ENCODE assay signal across 8 cellular contexts in the genomic region with DNA sequence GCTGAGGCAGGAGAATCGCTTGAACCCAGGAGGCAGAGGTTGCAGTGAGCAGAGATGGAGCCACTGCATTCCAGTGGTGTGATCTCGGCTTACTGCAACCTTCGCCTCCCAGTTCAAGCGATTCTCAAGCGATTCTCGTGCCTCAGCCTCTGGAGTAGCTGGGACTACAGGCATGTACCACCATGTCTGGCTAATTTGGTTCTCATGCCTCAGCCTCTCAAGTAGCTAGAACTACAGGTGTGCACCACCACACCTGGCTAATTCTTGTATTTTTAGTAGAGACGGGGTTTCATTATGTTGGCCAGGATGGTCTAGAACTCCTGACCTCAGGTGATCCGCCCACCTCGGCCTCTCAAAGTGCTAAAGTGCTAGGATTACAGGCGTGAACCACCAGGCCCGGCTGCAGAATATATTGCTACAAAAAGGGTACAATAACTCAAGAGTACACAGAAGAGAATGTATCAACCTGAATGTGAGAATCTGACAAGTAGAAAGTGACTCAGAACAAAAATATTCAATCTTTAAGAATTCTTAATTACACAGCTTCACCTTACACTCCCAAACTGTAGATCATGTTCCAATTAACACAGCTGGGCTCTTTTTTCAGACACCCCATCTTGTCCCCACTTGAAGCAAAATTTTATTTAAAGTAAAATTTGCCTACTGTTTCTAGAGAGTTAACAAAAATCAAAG. TPM values are rescaled to one million over a fixed set of nuclear protein-coding genes. Genes with fewer than 3 reads are reported as not detected.
DNase-seq lines count a peak whose midpoint lies in the region; ATAC-seq, FAIRE-seq and TF ChIP-seq lines count a peak whose summit lies in the region.
"Not testable (repeated sequence)": the region's sequence is repeated elsewhere in the genome, so short reads cannot be mapped to it uniquely, and the experiment has no call there.

No MANE protein-coding gene starts in this region.

- not testable (repeated sequence) for H3K14ac ChIP-seq in H1 (ENCODE audit: insufficient read length)

- peak overlapping the region; percentile 89 for H3K27ac Mint-ChIP-seq in activated naive CD8-positive, alpha-beta T cell

- POLR2A ChIA-PET in HCT116 (lab: Charles Lee) = not testable (repeated sequence)
- POLR2A ChIA-PET in H1 (lab: Charles Lee; ENCODE audit: partially characterized antibody) = interaction anchor here (0.7 to 7.3 kb wide), 8 partner anchors 10 to 357 kb away, joined by 3 to 104 read pairs (median 3); partner anchors contain the start of gene HSPA4

- not testable (repeated sequence) for TF ChIP-seq EP300 in H1 (IDR thresholded peaks at IDR 0.05; ENCODE audit: borderline replicate concordance in 1 of 2, low read depth in 2 of 2, low read length in 2 of 2); neural cell (conservative IDR thresholded peaks at IDR 0.05; ENCODE audit: poor library complexity, severe bottlenecking); stomach (IDR thresholded peaks at IDR 0.05)

- not testable (repeated sequence) for H2BK20ac ChIP-seq in H1 (ENCODE audit: low read length)

- not testable (repeated sequence) for H2AFZ ChIP-seq in HCT116 (ENCODE audit: low read depth, low read length, poor library complexity, severe bottlenecking); H1 (ENCODE audit: low read length); neural cell (ENCODE audit: low read depth, low read length)

- not testable (repeated sequence) for BruUV-seq in HCT116 (replicated peaks; lab: Mats Ljungman, UMichigan)

- H3K23ac ChIP-seq in H1 (ENCODE audit: insufficient read length) = not testable (repeated sequence)

- 87% methylated on average over 11 of the region's 11 CpGs; no CpG with 5 or more reads in 1 of the 2 experiments for WGBS in H1 (ENCODE audit: extremely low coverage in 1 of 2, insufficient coverage in 1 of 2, insufficient read length in 1 of 2, insufficient replicate concordance in 2 of 2, low coverage in 1 of 2, low lambda C conversion rate in 2 of 2, missing lambda C conversion rate in 1 of 2), 2 experiments
- WGBS in stomach, 5 donors = 85 to 90% (median 88%) methylated on average over 11 of the region's 11 CpGs

- DNase-seq in AG09309 (ENCODE audit: low read depth); HCT116 (ENCODE audit: low read depth, low spot score); SJCRH30; H1 (ENCODE audit: low read depth in 1 of 2, low spot score in 2 of 2); stomach: not testable (repeated sequence)

- not testable (repeated sequence) for H4K91ac ChIP-seq in H1 (replicated peaks; ENCODE audit: insufficient read length, low read length)

- H3F3A ChIP-seq in neural cell (ENCODE audit: insufficient read depth, low read length, poor library complexity, severe bottlenecking) = not testable (repeated sequence)

- not testable (repeated sequence) for H2BK120ac ChIP-seq in H1 (replicated peaks; ENCODE audit: low read depth, low read length)

- not testable (repeated sequence) for TF ChIP-seq CTCF in AG09309 (IDR thresholded peaks at IDR 0.05; ENCODE audit: control insufficient read depth, insufficient read depth, low read depth, low read length, missing control alignments); HCT116 (IDR thresholded peaks at IDR 0.05 in 2 of 3, conservative IDR thresholded peaks at IDR 0.05 in 1 of 3; ENCODE audit: borderline replicate concordance in 1 of 3, insufficient read depth in 1 of 3, low read depth in 2 of 3, low read length in 2 of 3); H1 (IDR thresholded peaks at IDR 0.05; ENCODE audit: control extremely low read depth in 1 of 3, insufficient read depth in 1 of 3, low read depth in 1 of 3, low read length in 3 of 3); neural cell (IDR thresholded peaks at IDR 0.05; ENCODE audit: poor library complexity, severe bottlenecking); stomach (IDR thresholded peaks at IDR 0.05)

- ATAC-seq in HCT116 = not testable (repeated sequence)

- not testable (repeated sequence) for H3K27me3 Mint-ChIP-seq in activated naive CD8-positive, alpha-beta T cell

- intact Hi-C loops in HCT116 (cut with micrococcal nuclease) = loop anchor here (5.0 kb wide), 1 partner anchor 91 kb away; the partner anchor contains the start of gene HSPA4
- intact Hi-C loops in stomach (cut with DNase I; ENCODE audit: low total_unique reads) = not testable (repeated sequence)

- H3K36me3 ChIP-seq in HCT116 (ENCODE audit: control insufficient read depth in 1 of 2, insufficient read depth in 2 of 2, low read length in 2 of 2); SJCRH30; H1 (ENCODE audit: control insufficient read depth in 2 of 4, insufficient read depth in 4 of 4, low read length in 3 of 4); iPS-20b (ENCODE audit: insufficient read depth, low read depth, low read length); neural cell (ENCODE audit: insufficient read depth, low read length); stomach: not testable (repeated sequence)

- H3K9me2 ChIP-seq in HCT116 (ENCODE audit: insufficient read depth); neural cell (ENCODE audit: insufficient read depth, low read length): not testable (repeated sequence)

- not testable (repeated sequence) for H3K18ac ChIP-seq in H1 (ENCODE audit: extremely low read depth, low read length)

- H3K27me3 ChIP-seq in HCT116 (ENCODE audit: insufficient read depth, low read length); SJCRH30; H1 (replicated peaks in 1 of 4; ENCODE audit: control insufficient read depth in 3 of 4, extremely low read depth in 1 of 4, insufficient read depth in 3 of 4, low read length in 3 of 4); iPS-20b (ENCODE audit: insufficient read depth, low read length); neural cell (ENCODE audit: insufficient read depth, low read depth, low read length); stomach: not testable (repeated sequence)

- H3K9ac ChIP-seq in HCT116 (ENCODE audit: low read length) (peak overlapping the region; percentile 75), iPS-20b (ENCODE audit: low read depth, low read length) (peak overlapping the region; percentile 95; the same call in 1 of the 2 replicates), neural cell (ENCODE audit: low read length) (peak overlapping the region; percentile 98)
- not testable (repeated sequence) for H3K9ac ChIP-seq in H1 (replicated peaks in 1 of 4; ENCODE audit: extremely low read depth in 1 of 4, low read depth in 3 of 4, low read length in 3 of 4)

- CTCF ChIA-PET in HCT116 (lab: Charles Lee) = not testable (repeated sequence)
- CTCF ChIA-PET in H1 (lab: Charles Lee; ENCODE audit: partially characterized antibody) = interaction anchor here (0.7 to 1.7 kb wide), 2 partner anchors 51 to 54 kb away, joined by 3 read pairs; no protein-coding TSS in a partner anchor

- not testable (repeated sequence) for FAIRE-seq in H1 (lab: Jason Lieb, UNC)

- H2BK15ac ChIP-seq in H1 (ENCODE audit: low read length) = not testable (repeated sequence)

- not testable (repeated sequence) for H4K20me1 ChIP-seq in HCT116 (ENCODE audit: insufficient read depth); H1 (replicated peaks in 1 of 2; ENCODE audit: control insufficient read depth in 1 of 2, insufficient read depth in 2 of 2, low read length in 2 of 2); neural cell (ENCODE audit: insufficient read depth)

- TF ChIP-seq RAD21 in HCT116 (IDR thresholded peaks at IDR 0.05; ENCODE audit: low read depth); H1 (IDR thresholded peaks at IDR 0.05 in 1 of 2, conservative IDR thresholded peaks at IDR 0.05 in 1 of 2; ENCODE audit: low read depth in 2 of 2, low read length in 2 of 2); neural cell (conservative IDR thresholded peaks at IDR 0.05): not testable (repeated sequence)

- RAD21 ChIA-PET in HCT116 (lab: Charles Lee; ENCODE audit: low non-redundant PET in 1 of 2, low total read pairs in 2 of 2, uncharacterized antibody in 2 of 2, unreplicated experiment in 2 of 2) = not testable (repeated sequence)

- peaks cover 10 to 21% of the 10 kb centered on the region in 2 experiments for H3K4me1 ChIP-seq in HCT116 (ENCODE audit: control insufficient read depth in 1 of 2, insufficient read depth in 2 of 2, low read length in 2 of 2)
- not testable (repeated sequence) for H3K4me1 ChIP-seq in SJCRH30; H1 (replicated peaks in 1 of 4; ENCODE audit: control insufficient read depth in 3 of 4, insufficient read depth in 4 of 4, low read length in 3 of 4); iPS-20b (ENCODE audit: insufficient read depth, low read length)
- H3K4me1 ChIP-seq in stomach = peaks cover 24 to 60% (median 50%) of the 10 kb centered on the region in 4 donors

- H3K9me3 Mint-ChIP-seq in activated naive CD8-positive, alpha-beta T cell (ENCODE audit: low read depth) = not testable (repeated sequence)

- H3K27ac ChIP-seq in HCT116 (ENCODE audit: low read depth, low read length) = peak overlapping the region; percentile 85; the same call in 1 of the 2 replicates
- H3K27ac ChIP-seq in SJCRH30; H1 (ENCODE audit: low read depth, low read length); iPS-20b (ENCODE audit: low read length): not testable (repeated sequence)
- peak overlapping the region; percentile 95 for H3K27ac ChIP-seq in neural cell (ENCODE audit: low read length)
- peak overlapping the region in 4 of 5 donors; percentile 98 to 100 (median 100) for H3K27ac ChIP-seq in stomach

- H3K79me2 ChIP-seq in HCT116 (ENCODE audit: insufficient read depth, low read length) (peaks cover 70% of the 10 kb centered on the region), H1 (ENCODE audit: control insufficient read depth in 1 of 2, insufficient read depth in 2 of 2, low read length in 2 of 2) (peaks cover 36 to 66% of the 10 kb centered on the region in 2 experiments), neural cell (replicated peaks; ENCODE audit: insufficient read depth, low read length) (peaks cover 68% of the 10 kb centered on the region)

- H3K36me3 Mint-ChIP-seq in activated naive CD8-positive, alpha-beta T cell = not testable (repeated sequence)

- not testable (repeated sequence) for H3K56ac ChIP-seq in H1 (replicated peaks; ENCODE audit: insufficient read length, low read depth, low read length)

- TF ChIP-seq POLR2A in HCT116 (IDR thresholded peaks at IDR 0.05; ENCODE audit: borderline replicate concordance, extremely low read depth, insufficient read depth, insufficient read length); H1 (IDR thresholded peaks at IDR 0.05; ENCODE audit: control extremely low read depth in 1 of 2, low read depth in 2 of 2, low read length in 2 of 2); stomach (IDR thresholded peaks at IDR 0.05): not testable (repeated sequence)

- H2BK12ac ChIP-seq in H1 (ENCODE audit: low read depth, low read length) = not testable (repeated sequence)

- not testable (repeated sequence) for H4K5ac ChIP-seq in H1 (ENCODE audit: insufficient read length, low read depth, low read length)

- not testable (repeated sequence) for H3K4ac ChIP-seq in H1 (replicated peaks; ENCODE audit: insufficient read length, low read depth, low read length)

- peak overlapping the region; percentile 91 for H3K4me3 Mint-ChIP-seq in activated naive CD8-positive, alpha-beta T cell

- H4K8ac ChIP-seq in H1 (ENCODE audit: extremely low read depth, insufficient read depth, low read length) = not testable (repeated sequence)

- not testable (repeated sequence) for H2AK5ac ChIP-seq in H1 (ENCODE audit: low read depth, low read length)

- H2BK5ac ChIP-seq in H1 (ENCODE audit: low read depth, low read length) = not testable (repeated sequence)

- peak overlapping the region; percentile 90 for H3K4me2 ChIP-seq in HCT116 (ENCODE audit: low read length)
- H3K4me2 ChIP-seq in H1 (ENCODE audit: insufficient read depth in 1 of 2, low read depth in 2 of 2, low read length in 2 of 2) = peak overlapping the region; percentile 76 to 83; a peak in 3 of 4 replicates
- peak overlapping the region; percentile 91 for H3K4me2 ChIP-seq in neural cell (ENCODE audit: low read length)

- H3K79me1 ChIP-seq in H1 (ENCODE audit: low read depth, low read length) = not testable (repeated sequence)

- H3K4me3 ChIP-seq in AG09309 (ENCODE audit: control insufficient read depth, low read depth, low read length) (peak overlapping the region; percentile 77), HCT116 (replicated peaks in 1 of 2; ENCODE audit: low read depth in 1 of 2, low read length in 2 of 2) (peak overlapping the region; percentile 64 to 67), SJCRH30 (peak overlapping the region; percentile 99), H1 (ENCODE audit: extremely low read depth in 1 of 4, insufficient read depth in 2 of 4, low read depth in 3 of 4, low read length in 4 of 4) (peak overlapping the region in 2 of 4 experiments; percentile 81 to 95; a peak in 4 of 8 replicates), iPS-20b (ENCODE audit: low read length) (peak overlapping the region; percentile 94), neural cell (ENCODE audit: low read length) (peak overlapping the region; percentile 87), stomach (peak overlapping the region; percentile 76 to 89 (median 82))

- H3K4me1 Mint-ChIP-seq in activated naive CD8-positive, alpha-beta T cell (ENCODE audit: low read depth) = peaks cover 46% of the 10 kb centered on the region

- H3K23me2 ChIP-seq in H1 (ENCODE audit: low read depth, low read length) = not testable (repeated sequence)

- H3K9me3 ChIP-seq in HCT116 (ENCODE audit: control insufficient read depth in 1 of 2, insufficient read depth in 1 of 2, low read depth in 1 of 2, low read length in 2 of 2); SJCRH30 (replicated peaks); H1 (ENCODE audit: insufficient read depth in 2 of 2, low read depth in 1 of 2, low read length in 1 of 2); iPS-20b (ENCODE audit: insufficient read depth, low read depth, low read length); neural cell (ENCODE audit: low read length); stomach: not testable (repeated sequence)

RNA-seq across cellular contexts. Expression of gene AFF4, which starts 2.2 kb away (rescaled TPM):
- total RNA-seq in HCT116 (2021; ENCODE audit: unreplicated experiment) (38.6 TPM), stomach (100 to 1,000 TPM in 2 of 5 donors, 10 to 100 TPM in 3; 15.9 to 133 (median 99.1) TPM)
- polyA plus RNA-seq in HCT116 (2012) = 11.2 and 12.4 TPM in 2 replicates
- total RNA-seq in SJCRH30 (2014; rRNA removed; shearing (Covaris generic)) = 45.2 and 51.0 TPM in 2 replicates
- 61.4 and 63.7 TPM in 2 replicates for total RNA-seq in H1 (2021; fragmentation: NEBNext Ultra II Directional; extraction: Animal tissue kit (Norgen Biotek cat#: 25700))
- polyA plus RNA-seq in H1 (2011; rRNA removed) (12.0 and 12.7 TPM in 2 replicates), neural cell (54.0 and 60.6 TPM in 2 replicates), stomach (10 to 100 TPM in 1 of 3 donors, 1 to 10 TPM in 2; 7.0 to 18.3 (median 9.4) TPM)
- 12.8 TPM for polyA plus RNA-seq in H1 (2011; cell fraction: cytosol; rRNA removed)
- polyA plus RNA-seq in H1 (2011; cell fraction: nucleus; rRNA removed) = 28.4 TPM
- 11.5 to 28.2 TPM (median 19.3 TPM) in 4 replicates for polyA plus RNA-seq in H1 (2012, experiment 1 of 2)
- polyA plus RNA-seq in H1 (2012, experiment 2 of 2) = 0.92 TPM
- 28.4 TPM for polyA plus RNA-seq in H1 (2013, experiment 1 of 2)
- polyA plus RNA-seq in H1 (2013, experiment 2 of 2) = 26.1 TPM
- polyA minus RNA-seq in H1 (2011; rRNA and poly(A)+ RNA removed) = 73.3 and 98.7 TPM in 2 replicates
- polyA minus RNA-seq in H1 (2011; cell fraction: cytosol; rRNA and poly(A)+ RNA removed) = 44.0 TPM
- polyA minus RNA-seq in H1 (2011; cell fraction: nucleus; rRNA and poly(A)+ RNA removed) = 73.7 TPM
- 158 and 199 TPM in 2 replicates for polyA minus RNA-seq in neural cell
